In genomic region chr9:84397151-84397728, GRCh38 we compare ENCODE assay signal across 8 cellular contexts. TPM values are rescaled to one million over a fixed set of nuclear protein-coding genes. Genes with fewer than 3 reads are reported as not detected.
DNase-seq lines count a peak whose midpoint lies in the region; ATAC-seq lines count a peak whose summit lies in the region.

No MANE protein-coding gene starts in this region.

- DNase-seq in A172 (ENCODE audit: low spot score) (peak; percentile 82), NCI-H526 treated with DMSO at 0.1 percent for 48 hours (lab: John Stamatoyannopoulos, UW) (peak; percentile 64), memory B cell (ENCODE audit: low spot score in 2 of 2) (peak; percentile 54 to 63)
- peak; percentile 67 for DNase-seq in activated CD4-positive, alpha-beta memory T cell treated with anti-CD3 and anti-CD28 coated beads, Interleukin-2, amount 10 ng/mL, durations not matched to agents 7 days and 5 days
- DNase-seq in effector memory CD8-positive, alpha-beta T cell = peak; percentile 48 to 57 (median 57)
- peak; percentile 22 for DNase-seq in stimulated activated CD8-positive, alpha-beta memory T cell treated with anti-CD3 and anti-CD28 coated beads, Interleukin-15, amount 100 ng/mL, for 24 hours (ENCODE audit: low read depth)

- H3K36me3 Mint-ChIP-seq in activated CD4-positive, alpha-beta memory T cell treated with anti-CD3 and anti-CD28 coated beads, Interleukin-2, amount 10 ng/mL, durations not matched to agents 7 days and 5 days (ENCODE audit: low read depth) = no peaks in the 10 kb centered on the region
- H3K36me3 Mint-ChIP-seq in effector memory CD8-positive, alpha-beta T cell (ENCODE audit: insufficient read depth) = no peaks in the 10 kb centered on the region
- H3K36me3 Mint-ChIP-seq in memory B cell = peaks cover 3% of the 10 kb centered on the region

- H3K27ac Mint-ChIP-seq in activated CD4-positive, alpha-beta memory T cell treated with anti-CD3 and anti-CD28 coated beads, Interleukin-2, amount 10 ng/mL, durations not matched to agents 7 days and 5 days = no peak overlapping the region
- H3K27ac Mint-ChIP-seq in effector memory CD8-positive, alpha-beta T cell = no peak overlapping the region
- no peak overlapping the region for H3K27ac Mint-ChIP-seq in memory B cell

- CTCF ChIA-PET in activated CD4-positive, alpha-beta memory T cell treated with anti-CD3 and anti-CD28 coated beads, Interleukin-2, amount 10 ng/mL, durations not matched to agents 7 days and 5 days (lab: Charles Lee) = interaction anchor here (0.6 to 2.8 kb wide), 24 partner anchors 9 to 1236 kb away, joined by 3 to 20 read pairs (median 4); no protein-coding TSS in a partner anchor

- peaks cover 4% of the 10 kb centered on the region for H3K27me3 Mint-ChIP-seq in activated CD4-positive, alpha-beta memory T cell treated with anti-CD3 and anti-CD28 coated beads, Interleukin-2, amount 10 ng/mL, durations not matched to agents 7 days and 5 days
- peaks cover 10 to 12% of the 10 kb centered on the region in 2 donors for H3K27me3 Mint-ChIP-seq in effector memory CD8-positive, alpha-beta T cell
- peaks cover 6% of the 10 kb centered on the region for H3K27me3 Mint-ChIP-seq in memory B cell

- no peaks in the 10 kb centered on the region for H3K9me3 Mint-ChIP-seq in activated CD4-positive, alpha-beta memory T cell treated with anti-CD3 and anti-CD28 coated beads, Interleukin-2, amount 10 ng/mL, durations not matched to agents 7 days and 5 days
- no peaks in the 10 kb centered on the region for H3K9me3 Mint-ChIP-seq in effector memory CD8-positive, alpha-beta T cell
- peaks cover 3% of the 10 kb centered on the region for H3K9me3 Mint-ChIP-seq in memory B cell

- H3K4me1 Mint-ChIP-seq in activated CD4-positive, alpha-beta memory T cell treated with anti-CD3 and anti-CD28 coated beads, Interleukin-2, amount 10 ng/mL, durations not matched to agents 7 days and 5 days = no peaks in the 10 kb centered on the region
- no peaks in the 10 kb centered on the region for H3K4me1 Mint-ChIP-seq in effector memory CD8-positive, alpha-beta T cell (ENCODE audit: low read depth in 2 of 2)
- no peaks in the 10 kb centered on the region for H3K4me1 Mint-ChIP-seq in memory B cell

- POLR2A ChIA-PET in activated CD4-positive, alpha-beta memory T cell treated with anti-CD3 and anti-CD28 coated beads, Interleukin-2, amount 10 ng/mL, durations not matched to agents 7 days and 5 days (lab: Charles Lee) = no interaction called here

- ATAC-seq in GM18502 (IDR thresholded peaks at IDR 0.05; ENCODE audit: poor library complexity, unreplicated experiment) (peak; percentile 73), HG03139 (IDR thresholded peaks at IDR 0.05; ENCODE audit: unreplicated experiment) (peak; percentile 69), memory B cell (ENCODE audit: low read depth) (peak; percentile 78)
- peak; percentile 71 for ATAC-seq in effector memory CD8-positive, alpha-beta T cell (replicated peaks)

- no peak overlapping the region for H3K4me3 Mint-ChIP-seq in activated CD4-positive, alpha-beta memory T cell treated with anti-CD3 and anti-CD28 coated beads, Interleukin-2, amount 10 ng/mL, durations not matched to agents 7 days and 5 days
- H3K4me3 Mint-ChIP-seq in effector memory CD8-positive, alpha-beta T cell = no peak overlapping the region
- no peak overlapping the region for H3K4me3 Mint-ChIP-seq in memory B cell

RNA-seq across cellular contexts. Expression of gene SLC28A3, which starts 56.7 kb away (rescaled TPM):
- 0.55 and 1.0 TPM in 2 replicates for total RNA-seq in A172 (2014; rRNA removed; shearing (Covaris generic))
- total RNA-seq in activated CD4-positive, alpha-beta memory T cell treated with anti-CD3 and anti-CD28 coated beads, Interleukin-2, amount 10 ng/mL, durations not matched to agents 7 days and 5 days = under 1 TPM; 0.15 to 0.20 TPM

Comparison
In these comparisons a context has a peak if more than half of its experiments do, and no peak if none do; other contexts are left out.
1. Peak in every context shown above with its lines: DNase-seq and ATAC-seq.
2. DNase-seq: peak in every context shown above with its lines; median percentile 82 in A172; 67 in activated CD4-positive, alpha-beta memory T cell treated with anti-CD3 and anti-CD28 coated beads, Interleukin-2, amount 10 ng/mL, durations not matched to agents 7 days and 5 days; 64 in NCI-H526 treated with DMSO at 0.1 percent for 48 hours; 58 in memory B cell; 57 in effector memory CD8-positive, alpha-beta T cell; 22 in stimulated activated CD8-positive, alpha-beta memory T cell treated with anti-CD3 and anti-CD28 coated beads, Interleukin-15, amount 100 ng/mL, for 24 hours.